Comparison of ENCODE assay signal across 17 cellular contexts in genomic region chr11:118341749-118342489, GRCh38. TPM values are rescaled to one million over a fixed set of nuclear protein-coding genes. Genes with fewer than 3 reads are reported as not detected.
A peak's percentile ranks its signal among the peaks of the same experiment; 100 is the strongest.
DNase-seq lines count a peak whose midpoint lies in the region; ATAC-seq, FAIRE-seq and TF ChIP-seq lines count a peak whose summit lies in the region.
"Had no signal": no experiment of that assay in that cellular context is flagged by ENCODE, and none has a peak within 500 bp of the region (broad histone marks: within the 10 kb centered on the region; RNA-seq: fewer than 3 reads in every experiment).

No MANE protein-coding gene starts in this region.

- WGBS in K562 (ENCODE audit: insufficient coverage, low coverage, missing lambda C conversion rate) = 38% methylated on average over 6 of the region's 6 CpGs

- peak overlapping the region; percentile 74 for H3K4me2 ChIP-seq in K562 (ENCODE audit: insufficient read depth, low read length)
- H3K4me2 ChIP-seq in neural progenitor cell = no peak overlapping the region
- H3K4me2 ChIP-seq: SK-N-SH had no signal

- no peak for ATAC-seq in CD8-positive, alpha-beta T cell
- ATAC-seq in K562 = no peak
- ATAC-seq in naive thymus-derived CD4-positive, alpha-beta T cell = no peak
- ATAC-seq: pancreas had no signal

- peak overlapping the region; percentile 93 for H3K4me3 Mint-ChIP-seq in CD8-positive, alpha-beta T cell
- peak overlapping the region; percentile 89 to 98 (median 96) for H3K4me3 Mint-ChIP-seq in naive thymus-derived CD4-positive, alpha-beta T cell
- H3K4me3 Mint-ChIP-seq in neural progenitor cell = no peak overlapping the region
- H3K4me3 Mint-ChIP-seq: B cell had no signal

- H3K4me1 ChIP-seq in CD8-positive, alpha-beta T cell (ENCODE audit: insufficient read depth, low read length) = peaks cover 39% of the 10 kb centered on the region
- H3K4me1 ChIP-seq in K562 (replicated peaks in 1 of 2; ENCODE audit: control insufficient read depth in 2 of 2, insufficient read depth in 2 of 2, low read length in 2 of 2) (peaks cover 12 to 48% of the 10 kb centered on the region in 2 experiments), neural progenitor cell (no peaks in the 10 kb centered on the region)
- H3K4me1 ChIP-seq in naive thymus-derived CD4-positive, alpha-beta T cell (ENCODE audit: control insufficient read depth in 2 of 2, insufficient read depth in 2 of 2, low read length in 2 of 2) = peaks cover 29 to 36% of the 10 kb centered on the region in 2 donors
- H3K4me1 ChIP-seq: pancreas had no signal

- CTCF ChIA-PET in CD8-positive, alpha-beta T cell (lab: Charles Lee) = interaction anchor here (1.1 to 6.2 kb wide), 6 partner anchors 11 to 86 kb away, joined by 3 to 34 read pairs (median 4); partner anchors contain the start of gene UBE4A
- CTCF ChIA-PET in K562 (lab: Yijun Ruan, JAX; ENCODE audit: low intra/inter-chr PET ratio) = no interaction called here
- CTCF ChIA-PET in naive thymus-derived CD4-positive, alpha-beta T cell (lab: Charles Lee) = interaction anchor here (1.0 to 7.8 kb wide), 9 partner anchors 10 to 143 kb away, joined by 3 to 74 read pairs (median 5); partner anchors contain the start of genes CD3E and UBE4A

- no TSS peak for BruUV-seq in K562 (replicated peaks; lab: Mats Ljungman, UMichigan)

- intact Hi-C loops in CD8-positive, alpha-beta T cell (cut with DNase I, micrococcal nuclease) = loop anchor here in 1 of 2 experiments (1.0 kb wide), 1 partner anchor 37 kb away; no protein-coding TSS in a partner anchor
- intact Hi-C loops in K562 (cut with micrococcal nuclease) = no loop called here
- intact Hi-C loops in naive thymus-derived CD4-positive, alpha-beta T cell (cut with micrococcal nuclease) = loop anchor here (1.0 to 5.0 kb wide), 5 partner anchors 37 to 585 kb away; partner anchors contain the start of genes ARCN1 (in 1 of the 2), BCL9L (in 1 of the 2) and IL10RA (in 1 of the 2)

- no peak for TF ChIP-seq POLR2A in NB4 (IDR thresholded peaks at IDR 0.05; ENCODE audit: extremely low read depth, insufficient read length)
- TF ChIP-seq POLR2A in K562 (conservative IDR thresholded peaks at IDR 0.05) = no peak

- in situ Hi-C loops in K562 (cut with MboI) = no loop called here

- no peak for TF ChIP-seq CTCF in CD8-positive, alpha-beta T cell (IDR thresholded peaks at IDR 0.05)
- TF ChIP-seq CTCF in NB4 (IDR thresholded peaks at IDR 0.05; ENCODE audit: low read depth, low read length) (no peak), K562 (IDR thresholded peaks at IDR 0.05 in 2 of 3, conservative IDR thresholded peaks at IDR 0.05 in 1 of 3; ENCODE audit: insufficient read depth in 2 of 3, low read depth in 1 of 3, low read length in 3 of 3) (no peak), neural progenitor cell (IDR thresholded peaks at IDR 0.05) (no peak)

- H3K27ac Mint-ChIP-seq in CD8-positive, alpha-beta T cell = peak overlapping the region; percentile 99
- peak overlapping the region; percentile 84 to 100 (median 98) for H3K27ac Mint-ChIP-seq in naive thymus-derived CD4-positive, alpha-beta T cell
- no peak overlapping the region for H3K27ac Mint-ChIP-seq in neural progenitor cell
- H3K27ac Mint-ChIP-seq: B cell had no signal

- H3K79me2 ChIP-seq in K562 (ENCODE audit: control insufficient read depth, insufficient read depth, low read length) (peaks cover 8% of the 10 kb centered on the region; the same call in 2 of the 3 replicates), neural progenitor cell (ENCODE audit: low read depth) (no peaks in the 10 kb centered on the region)

- DNase-seq in CD8-positive, alpha-beta T cell = peak in 3 of 7 experiments; percentile 27 to 59 (median 44)
- DNase-seq in NB4 (ENCODE audit: low read depth) (peak; percentile 25), K562 (ENCODE audit: extremely low read depth in 1 of 4, low spot score in 3 of 4) (no peak), LoVo (ENCODE audit: low spot score) (no peak), neural progenitor cell (ENCODE audit: low spot score) (no peak), NK-92 (lab: John Stamatoyannopoulos, UW; ENCODE audit: unreplicated experiment) (no peak), D341Med (ENCODE audit: low spot score) (no peak)
- DNase-seq in naive thymus-derived CD4-positive, alpha-beta T cell = peak in 5 of 9 donors; percentile 35 to 43 (median 39)
- DNase-seq: brain microvascular endothelial cell, glutamatergic neuron, HCEC 1CT, NCI-H146, NCI-H345, pancreas, SK-N-SH, substantia nigra had no signal

- peak overlapping the region; percentile 91 for H2AFZ ChIP-seq in K562 (ENCODE audit: low read depth, low read length)
- H2AFZ ChIP-seq in neural progenitor cell (replicated peaks) = no peak overlapping the region

- no peaks in the 10 kb centered on the region for H3K9me1 ChIP-seq in K562 (ENCODE audit: control insufficient read depth, insufficient read depth, low read length)

- peak; percentile 32 for FAIRE-seq in K562 (lab: Jason Lieb, UNC)
- FAIRE-seq: pancreas had no signal

- TF ChIP-seq RAD21 in K562 (CRISPR knock-in tag; conservative IDR thresholded peaks at IDR 0.05 in 1 of 2, IDR thresholded peaks at IDR 0.05 in 1 of 2) = no peak

- H3K36me3 Mint-ChIP-seq in CD8-positive, alpha-beta T cell = peaks cover 75% of the 10 kb centered on the region
- H3K36me3 Mint-ChIP-seq in naive thymus-derived CD4-positive, alpha-beta T cell = peaks cover 17 to 59% (median 48%) of the 10 kb centered on the region in 5 donors
- H3K36me3 Mint-ChIP-seq in neural progenitor cell = no peaks in the 10 kb centered on the region

- H3K9ac ChIP-seq in K562 (ENCODE audit: insufficient read depth in 1 of 2, low read depth in 2 of 2, low read length in 2 of 2) (peak overlapping the region in 1 of 2 experiments; percentile 17; a peak in 1 of 4 replicates), neural progenitor cell (no peak overlapping the region)
- H3K9ac ChIP-seq: SK-N-SH had no signal

- no peaks in the 10 kb centered on the region for H3K9me3 ChIP-seq in CD8-positive, alpha-beta T cell (ENCODE audit: low read length)
- H3K9me3 ChIP-seq in K562 (replicated peaks; ENCODE audit: control insufficient read depth, insufficient read depth, low read depth, low read length) (no peaks in the 10 kb centered on the region), neural progenitor cell (ENCODE audit: low read depth) (no peaks in the 10 kb centered on the region)
- no peaks in the 10 kb centered on the region for H3K9me3 ChIP-seq in naive thymus-derived CD4-positive, alpha-beta T cell (ENCODE audit: control insufficient read depth in 2 of 3, low read length in 3 of 3)
- H3K9me3 ChIP-seq: pancreas, SK-N-SH had no signal

- no peaks in the 10 kb centered on the region for H3K9me3 Mint-ChIP-seq in CD8-positive, alpha-beta T cell
- peaks cover 0 to 1% (median 0%) of the 10 kb centered on the region in 11 donors for H3K9me3 Mint-ChIP-seq in naive thymus-derived CD4-positive, alpha-beta T cell
- no peaks in the 10 kb centered on the region for H3K9me3 Mint-ChIP-seq in neural progenitor cell

- H3F3A ChIP-seq in neural progenitor cell (ENCODE audit: low read depth) = no peaks in the 10 kb centered on the region

- H3K27me3 Mint-ChIP-seq in CD8-positive, alpha-beta T cell (ENCODE audit: low read depth) = no peaks in the 10 kb centered on the region
- no peaks in the 10 kb centered on the region for H3K27me3 Mint-ChIP-seq in naive thymus-derived CD4-positive, alpha-beta T cell
- peaks cover 11% of the 10 kb centered on the region for H3K27me3 Mint-ChIP-seq in neural progenitor cell (ENCODE audit: insufficient read depth, low read depth)

- H3K4me1 Mint-ChIP-seq in CD8-positive, alpha-beta T cell (ENCODE audit: low read depth) = peaks cover 78% of the 10 kb centered on the region
- H3K4me1 Mint-ChIP-seq in naive thymus-derived CD4-positive, alpha-beta T cell = peaks cover 35 to 69% (median 57%) of the 10 kb centered on the region in 7 donors
- peaks cover 5% of the 10 kb centered on the region for H3K4me1 Mint-ChIP-seq in neural progenitor cell

- no peak for TF ChIP-seq EP300 in K562 (IDR thresholded peaks at IDR 0.05; ENCODE audit: low read length)

- peaks cover 9% of the 10 kb centered on the region for H3K36me3 ChIP-seq in CD8-positive, alpha-beta T cell (ENCODE audit: insufficient read depth, low read length)
- H3K36me3 ChIP-seq in K562 (ENCODE audit: control insufficient read depth, insufficient read depth, low read length) (no peaks in the 10 kb centered on the region), neural progenitor cell (no peaks in the 10 kb centered on the region)
- H3K36me3 ChIP-seq in naive thymus-derived CD4-positive, alpha-beta T cell (ENCODE audit: control insufficient read depth in 2 of 3, insufficient read depth in 3 of 3, low read length in 3 of 3) = peaks cover 0 to 7% (median 2%) of the 10 kb centered on the region in 3 experiments
- H3K36me3 ChIP-seq: brain microvascular endothelial cell, pancreas had no signal

- no peaks in the 10 kb centered on the region for H3K27me3 ChIP-seq in CD8-positive, alpha-beta T cell (ENCODE audit: insufficient read depth, low read length)
- no peaks in the 10 kb centered on the region for H3K27me3 ChIP-seq in K562 (ENCODE audit: control insufficient read depth in 2 of 2, insufficient read depth in 2 of 2, low read length in 2 of 2)
- no peaks in the 10 kb centered on the region for H3K27me3 ChIP-seq in naive thymus-derived CD4-positive, alpha-beta T cell (ENCODE audit: control insufficient read depth in 2 of 2, insufficient read depth in 2 of 2, low read length in 2 of 2)
- H3K27me3 ChIP-seq in neural progenitor cell = peaks cover 17% of the 10 kb centered on the region
- H3K27me3 ChIP-seq: brain microvascular endothelial cell, pancreas had no signal

- H4K20me1 ChIP-seq in K562 (replicated peaks; ENCODE audit: control insufficient read depth, insufficient read depth, low read length) (no peaks in the 10 kb centered on the region), neural progenitor cell (ENCODE audit: low read depth) (no peaks in the 10 kb centered on the region)

- peak overlapping the region; percentile 72 for H3K27ac ChIP-seq in CD8-positive, alpha-beta T cell (ENCODE audit: low read depth, low read length)
- H3K27ac ChIP-seq in K562 (ENCODE audit: extremely low read depth, low read depth, low read length) (peak overlapping the region; percentile 51; the same call in 2 of the 3 replicates), neural progenitor cell (no peak overlapping the region)
- peak overlapping the region; percentile 96 for H3K27ac ChIP-seq in naive thymus-derived CD4-positive, alpha-beta T cell (ENCODE audit: low read depth, low read length)
- H3K27ac ChIP-seq: brain microvascular endothelial cell, pancreas had no signal

- peak overlapping the region; percentile 92 for H3K4me3 ChIP-seq in CD8-positive, alpha-beta T cell (ENCODE audit: low read depth, low read length)
- H3K4me3 ChIP-seq in NB4 (ENCODE audit: low read depth, low read length) (peak overlapping the region; percentile 59), K562 (peak overlapping the region; percentile 18; the same call in 1 of the 2 replicates), neural progenitor cell (no peak overlapping the region)
- peak overlapping the region; percentile 88 for H3K4me3 ChIP-seq in naive thymus-derived CD4-positive, alpha-beta T cell (ENCODE audit: low read length)
- H3K4me3 ChIP-seq: pancreas had no signal

- POLR2A ChIA-PET in CD8-positive, alpha-beta T cell (lab: Charles Lee) = interaction anchor here (0.6 to 16.4 kb wide), 14 partner anchors 8 to 144 kb away, joined by 3 to 336 read pairs (median 4); partner anchors contain the start of genes CD3E, JAML, MPZL3 and UBE4A
- POLR2A ChIA-PET in K562 (lab: Yijun Ruan, JAX) = interaction anchor here (1.2 to 2.5 kb wide), 2 partner anchors 9 to 19 kb away, joined by 5 to 7 read pairs; no protein-coding TSS in a partner anchor
- POLR2A ChIA-PET in naive thymus-derived CD4-positive, alpha-beta T cell (lab: Charles Lee) = interaction anchor here (0.5 to 3.7 kb wide), 15 partner anchors 9 to 1113 kb away, joined by 3 to 24 read pairs (median 5); partner anchors contain the start of genes DPAGT1, JAML, KMT2A and MPZL3

RNA-seq across cellular contexts. Expression of gene CD3D, which starts 0.6 kb away (rescaled TPM):
- total RNA-seq in CD8-positive, alpha-beta T cell = 100 to 1,000 TPM; 244 to 265 TPM
- 24.0 and 41.4 TPM in 2 replicates for total RNA-seq in K562 (2011; cell fraction: chromatin; rRNA removed; ENCODE audit: low replicate concordance)
- 83.6 and 106 TPM in 2 replicates for total RNA-seq in K562 (2011; cell fraction: nucleolus; rRNA removed)
- total RNA-seq in K562 (2011; cell fraction: nucleoplasm; rRNA removed) = 52.0 and 68.0 TPM in 2 replicates
- total RNA-seq in K562 (2014; rRNA removed) (40.7 and 42.4 TPM in 2 replicates), K562 (2014; rRNA removed; fragmentation: Illumina TruSeq; extraction: Trizol) (52.4 and 54.8 TPM in 2 replicates), K562 (2015; rRNA removed; fragmentation: Illumina TruSeq; extraction: Trizol) (35.6 and 41.7 TPM in 2 replicates), K562 (2021) (34.9 and 36.2 TPM in 2 replicates), neural progenitor cell (ENCODE audit: low replicate concordance) (not detected in 2 replicates)
- polyA plus RNA-seq in K562 (2011; rRNA removed) (238 and 241 TPM in 2 replicates), K562 (2014; fragmentation: Illumina TruSeq; extraction: Trizol) (67.1 and 75.5 TPM in 2 replicates), K562 (2014; fragmentation: Nextera tagmentation; extraction: Ambion mirVana) (100 to 1,000 TPM; 139 to 145 TPM), K562 (2014; rRNA removed) (69.6 and 76.7 TPM in 2 replicates)
- polyA plus RNA-seq in K562 (2011; cell fraction: cytosol; rRNA removed) = 162 and 272 TPM in 2 replicates
- polyA plus RNA-seq in K562 (2011; cell fraction: nucleus; rRNA removed) = 58.9 and 86.8 TPM in 2 replicates
- 54.3 and 176 TPM in 2 replicates for polyA plus RNA-seq in K562 (2012)
- 107 and 117 TPM in 2 replicates for polyA minus RNA-seq in K562 (2011; rRNA and poly(A)+ RNA removed)
- 29.9 and 30.2 TPM in 2 replicates for polyA minus RNA-seq in K562 (2011; cell fraction: cytosol; rRNA and poly(A)+ RNA removed)
- polyA minus RNA-seq in K562 (2011; cell fraction: nucleus; rRNA and poly(A)+ RNA removed) = 9.8 and 24.3 TPM in 2 replicates
- 100 to 1,000 TPM; 232 to 597 (median 352) TPM for total RNA-seq in naive thymus-derived CD4-positive, alpha-beta T cell
- polyA plus RNA-seq in naive thymus-derived CD4-positive, alpha-beta T cell = 1,000 to 10,000 TPM in 1 of 2 donors, 100 to 1,000 TPM in 1; 947 to 1,287 TPM

RNA-seq across cellular contexts. Expression of gene CD3G, which starts 2.2 kb away (rescaled TPM):
- 10 to 100 TPM; 88.8 to 98.6 TPM for total RNA-seq in CD8-positive, alpha-beta T cell
- 1.1 and 1.3 TPM in 2 replicates for total RNA-seq in K562 (2011; cell fraction: chromatin; rRNA removed; ENCODE audit: low replicate concordance)
- total RNA-seq in K562 (2011; cell fraction: nucleolus; rRNA removed) = 0.53 and 0.67 TPM in 2 replicates
- total RNA-seq in K562 (2011; cell fraction: nucleoplasm; rRNA removed) = 0.51 and 1.1 TPM in 2 replicates
- total RNA-seq in K562 (2014; rRNA removed) (0.36 and 0.37 TPM in 2 replicates), K562 (2014; rRNA removed; fragmentation: Illumina TruSeq; extraction: Trizol) (0.19 and 0.47 TPM in 2 replicates), K562 (2015; rRNA removed; fragmentation: Illumina TruSeq; extraction: Trizol) (0.47 and 0.49 TPM in 2 replicates), K562 (2021) (0.55 and 0.60 TPM in 2 replicates), neural progenitor cell (ENCODE audit: low replicate concordance) (not detected in 2 replicates)
- polyA plus RNA-seq in K562 (2011; rRNA removed) (1.6 and 1.7 TPM in 2 replicates), K562 (2014; fragmentation: Illumina TruSeq; extraction: Trizol) (0.30 and 0.79 TPM in 2 replicates), K562 (2014; fragmentation: Nextera tagmentation; extraction: Ambion mirVana) (under 1 TPM; 0.60 to 0.83 TPM), K562 (2014; rRNA removed) (0.24 and 0.33 TPM in 2 replicates)
- polyA plus RNA-seq in K562 (2011; cell fraction: cytosol; rRNA removed) = 0.78 and 1.0 TPM in 2 replicates
- 0.34 and 0.82 TPM in 2 replicates for polyA plus RNA-seq in K562 (2011; cell fraction: nucleus; rRNA removed)
- polyA plus RNA-seq in K562 (2012) = 0.47 and 1.6 TPM in 2 replicates
- 2.8 and 23.2 TPM in 2 replicates for polyA minus RNA-seq in K562 (2011; rRNA and poly(A)+ RNA removed)
- polyA minus RNA-seq in K562 (2011; cell fraction: cytosol; rRNA and poly(A)+ RNA removed) = 1.2 TPM in 2 replicates
- 0.13 and 0.78 TPM in 2 replicates for polyA minus RNA-seq in K562 (2011; cell fraction: nucleus; rRNA and poly(A)+ RNA removed)
- 100 to 1,000 TPM; 122 to 220 (median 192) TPM for total RNA-seq in naive thymus-derived CD4-positive, alpha-beta T cell
- 100 to 1,000 TPM; 333 to 459 TPM for polyA plus RNA-seq in naive thymus-derived CD4-positive, alpha-beta T cell
- polyA plus RNA-seq: SK-N-SH had no signal

RNA-seq across cellular contexts. Expression of gene UBE4A, which starts 17.5 kb away (rescaled TPM):
- 10 to 100 TPM; 53.7 to 57.5 TPM for total RNA-seq in CD8-positive, alpha-beta T cell
- 31.9 and 53.7 TPM in 2 replicates for total RNA-seq in K562 (2011; cell fraction: chromatin; rRNA removed; ENCODE audit: low replicate concordance)
- total RNA-seq in K562 (2011; cell fraction: nucleolus; rRNA removed) = 23.5 and 25.8 TPM in 2 replicates
- total RNA-seq in K562 (2011; cell fraction: nucleoplasm; rRNA removed) = 45.1 and 82.0 TPM in 2 replicates
- 26.8 and 32.4 TPM in 2 replicates for total RNA-seq in K562 (2014; rRNA removed)
- 44.8 and 50.6 TPM in 2 replicates for total RNA-seq in K562 (2014; rRNA removed; fragmentation: Illumina TruSeq; extraction: Trizol)
- total RNA-seq in K562 (2015; rRNA removed; fragmentation: Illumina TruSeq; extraction: Trizol) = 41.8 and 45.2 TPM in 2 replicates
- 33.6 and 37.0 TPM in 2 replicates for total RNA-seq in K562 (2021)
- 22.9 and 23.9 TPM in 2 replicates for polyA plus RNA-seq in K562 (2011; rRNA removed)
- 12.4 and 17.6 TPM in 2 replicates for polyA plus RNA-seq in K562 (2011; cell fraction: cytosol; rRNA removed)
- polyA plus RNA-seq in K562 (2011; cell fraction: nucleus; rRNA removed) = 54.3 and 63.0 TPM in 2 replicates
- 19.3 and 19.9 TPM in 2 replicates for polyA plus RNA-seq in K562 (2012)
- polyA plus RNA-seq in K562 (2014; fragmentation: Illumina TruSeq; extraction: Trizol) = 29.2 and 32.8 TPM in 2 replicates
- polyA plus RNA-seq in K562 (2014; fragmentation: Nextera tagmentation; extraction: Ambion mirVana) = 10 to 100 TPM; 13.5 to 17.1 TPM
- polyA plus RNA-seq in K562 (2014; rRNA removed) = 17.8 and 18.0 TPM in 2 replicates
- polyA minus RNA-seq in K562 (2011; rRNA and poly(A)+ RNA removed) = 47.1 and 48.0 TPM in 2 replicates
- polyA minus RNA-seq in K562 (2011; cell fraction: cytosol; rRNA and poly(A)+ RNA removed) = 28.5 and 37.0 TPM in 2 replicates
- polyA minus RNA-seq in K562 (2011; cell fraction: nucleus; rRNA and poly(A)+ RNA removed) = 12.4 and 25.8 TPM in 2 replicates
- 10 to 100 TPM; 38.4 to 54.5 (median 46.9) TPM for total RNA-seq in naive thymus-derived CD4-positive, alpha-beta T cell
- 10 to 100 TPM; 20.3 to 31.7 TPM for polyA plus RNA-seq in naive thymus-derived CD4-positive, alpha-beta T cell
- 36.1 and 45.0 TPM in 2 replicates for total RNA-seq in neural progenitor cell (ENCODE audit: low replicate concordance)

RNA-seq across cellular contexts. Expression of gene CD3E, which starts 37.4 kb away (rescaled TPM):
- 100 to 1,000 TPM; 413 to 436 TPM for total RNA-seq in CD8-positive, alpha-beta T cell
- total RNA-seq in K562 (2011; cell fraction: chromatin; rRNA removed; ENCODE audit: low replicate concordance) = 0.25 TPM in 1 of 2 replicates, not detected in the other
- 0.17 TPM in 1 of 2 replicates, not detected in the other for total RNA-seq in K562 (2011; cell fraction: nucleolus; rRNA removed)
- total RNA-seq in K562 (2011; cell fraction: nucleoplasm; rRNA removed) = not detected in 2 replicates
- not detected in 2 replicates for total RNA-seq in K562 (2014; rRNA removed)
- total RNA-seq in K562 (2014; rRNA removed; fragmentation: Illumina TruSeq; extraction: Trizol) = not detected in 2 replicates
- 0.11 TPM in 1 of 2 replicates, not detected in the other for total RNA-seq in K562 (2015; rRNA removed; fragmentation: Illumina TruSeq; extraction: Trizol)
- total RNA-seq in K562 (2021) = 0.62 and 1.1 TPM in 2 replicates
- 0.07 and 0.11 TPM in 2 replicates for polyA plus RNA-seq in K562 (2011; rRNA removed)
- 0.12 and 0.21 TPM in 2 replicates for polyA plus RNA-seq in K562 (2011; cell fraction: cytosol; rRNA removed)
- polyA plus RNA-seq in K562 (2011; cell fraction: nucleus; rRNA removed) = 0.10 TPM in 1 of 2 replicates, not detected in the other
- 0.35 and 1.8 TPM in 2 replicates for polyA plus RNA-seq in K562 (2012)
- polyA plus RNA-seq in K562 (2014; fragmentation: Illumina TruSeq; extraction: Trizol) = 0.25 and 0.36 TPM in 2 replicates
- polyA plus RNA-seq in K562 (2014; fragmentation: Nextera tagmentation; extraction: Ambion mirVana) = not detected
- polyA plus RNA-seq in K562 (2014; rRNA removed) = 0.13 TPM in 1 of 2 replicates, not detected in the other
- polyA minus RNA-seq in K562 (2011; rRNA and poly(A)+ RNA removed) = 0.14 TPM in 1 of 2 replicates, not detected in the other
- polyA minus RNA-seq in K562 (2011; cell fraction: cytosol; rRNA and poly(A)+ RNA removed) = not detected in 2 replicates
- not detected in 2 replicates for polyA minus RNA-seq in K562 (2011; cell fraction: nucleus; rRNA and poly(A)+ RNA removed)
- total RNA-seq in naive thymus-derived CD4-positive, alpha-beta T cell = 100 to 1,000 TPM; 392 to 706 (median 670) TPM
- polyA plus RNA-seq in naive thymus-derived CD4-positive, alpha-beta T cell = 1,000 to 10,000 TPM in 1 of 2 donors, 100 to 1,000 TPM in 1; 987 to 1,286 TPM
- not detected in 2 replicates for total RNA-seq in neural progenitor cell (ENCODE audit: low replicate concordance)
- polyA plus RNA-seq: SK-N-SH had no signal

RNA-seq across cellular contexts. Expression of gene ATP5MG, which starts 59.5 kb away (rescaled TPM):
- 100 to 1,000 TPM; 148 to 160 TPM for total RNA-seq in CD8-positive, alpha-beta T cell
- total RNA-seq in K562 (2011; cell fraction: chromatin; rRNA removed; ENCODE audit: low replicate concordance) = 30.9 and 63.7 TPM in 2 replicates
- total RNA-seq in K562 (2011; cell fraction: nucleolus; rRNA removed) = 49.0 and 59.9 TPM in 2 replicates
- 82.3 and 111 TPM in 2 replicates for total RNA-seq in K562 (2011; cell fraction: nucleoplasm; rRNA removed)
- total RNA-seq in K562 (2014; rRNA removed) (294 and 333 TPM in 2 replicates), K562 (2014; rRNA removed; fragmentation: Illumina TruSeq; extraction: Trizol) (422 and 434 TPM in 2 replicates), K562 (2015; rRNA removed; fragmentation: Illumina TruSeq; extraction: Trizol) (366 and 426 TPM in 2 replicates), K562 (2021) (390 and 391 TPM in 2 replicates), neural progenitor cell (ENCODE audit: low replicate concordance) (42.6 and 113 TPM in 2 replicates)
- polyA plus RNA-seq in K562 (2011; rRNA removed) (609 and 759 TPM in 2 replicates), K562 (2014; fragmentation: Illumina TruSeq; extraction: Trizol) (301 and 302 TPM in 2 replicates), K562 (2014; fragmentation: Nextera tagmentation; extraction: Ambion mirVana) (1,000 to 10,000 TPM; 1,842 to 2,138 TPM), K562 (2014; rRNA removed) (512 and 785 TPM in 2 replicates)
- 443 and 675 TPM in 2 replicates for polyA plus RNA-seq in K562 (2011; cell fraction: cytosol; rRNA removed)
- 116 and 214 TPM in 2 replicates for polyA plus RNA-seq in K562 (2011; cell fraction: nucleus; rRNA removed)
- 594 and 680 TPM in 2 replicates for polyA plus RNA-seq in K562 (2012)
- polyA minus RNA-seq in K562 (2011; rRNA and poly(A)+ RNA removed) = 129 and 140 TPM in 2 replicates
- polyA minus RNA-seq in K562 (2011; cell fraction: cytosol; rRNA and poly(A)+ RNA removed) = 91.3 and 103 TPM in 2 replicates
- polyA minus RNA-seq in K562 (2011; cell fraction: nucleus; rRNA and poly(A)+ RNA removed) = 15.8 and 29.8 TPM in 2 replicates
- total RNA-seq in naive thymus-derived CD4-positive, alpha-beta T cell = 100 to 1,000 TPM; 140 to 241 (median 154) TPM
- 100 to 1,000 TPM; 525 to 842 TPM for polyA plus RNA-seq in naive thymus-derived CD4-positive, alpha-beta T cell

Comparison
In these comparisons a context has a peak if more than half of its experiments do, and no peak if none do; other contexts are left out.
1. DNase-seq: peak in NB4 (single experiment) and naive thymus-derived CD4-positive, alpha-beta T cell (5 of 9); none in K562 (0 of 4), LoVo (single experiment), neural progenitor cell (single experiment), NK-92 (single experiment) and D341Med (single experiment).
2. RNA of gene CD3D, which starts 0.6 kb away (total RNA-seq): 232 to 597 TPM in naive thymus-derived CD4-positive, alpha-beta T cell, 244 to 265 TPM in CD8-positive, alpha-beta T cell and 24.0 to 106 TPM in K562; not detected in neural progenitor cell; every median in the first group is over 10 times any median in the second.
3. RNA of gene CD3G, which starts 2.2 kb away (total RNA-seq): 122 to 220 TPM in naive thymus-derived CD4-positive, alpha-beta T cell and 88.8 to 98.6 TPM in CD8-positive, alpha-beta T cell; 0.19 to 1.3 TPM in K562 and not detected in neural progenitor cell; every median in the first group is over 10 times any median in the second.